ENCODE assay signal across 1 cellular context in the genomic region with DNA sequence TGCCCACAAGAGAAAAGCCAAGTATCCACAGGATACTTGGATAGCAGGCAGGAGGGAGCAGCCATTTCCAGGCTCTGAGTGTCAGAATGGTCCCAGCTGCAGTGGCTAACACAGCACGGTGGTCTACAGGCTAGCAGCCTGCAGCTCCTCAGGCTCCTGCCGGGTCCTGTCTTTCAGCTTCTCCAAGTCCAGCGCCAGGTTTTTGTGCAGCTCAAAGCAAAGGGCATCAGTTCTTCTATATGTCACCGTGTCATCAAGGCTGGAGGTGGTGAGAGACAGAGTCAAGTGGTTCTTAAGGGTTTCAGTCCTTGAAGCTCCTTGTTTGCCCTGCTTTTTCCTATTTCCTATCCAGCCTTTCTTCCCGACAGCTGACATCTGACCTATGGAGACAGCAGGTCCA.
TF ChIP-seq lines count a peak whose summit lies in the region.

No MANE protein-coding gene starts in this region.

TF ChIP-seq in HepG2, 621 proteins besides CTCF, POLR2A, EP300 and RAD21 (continued from another document):
- TF ChIP-seq, protein P1, sequence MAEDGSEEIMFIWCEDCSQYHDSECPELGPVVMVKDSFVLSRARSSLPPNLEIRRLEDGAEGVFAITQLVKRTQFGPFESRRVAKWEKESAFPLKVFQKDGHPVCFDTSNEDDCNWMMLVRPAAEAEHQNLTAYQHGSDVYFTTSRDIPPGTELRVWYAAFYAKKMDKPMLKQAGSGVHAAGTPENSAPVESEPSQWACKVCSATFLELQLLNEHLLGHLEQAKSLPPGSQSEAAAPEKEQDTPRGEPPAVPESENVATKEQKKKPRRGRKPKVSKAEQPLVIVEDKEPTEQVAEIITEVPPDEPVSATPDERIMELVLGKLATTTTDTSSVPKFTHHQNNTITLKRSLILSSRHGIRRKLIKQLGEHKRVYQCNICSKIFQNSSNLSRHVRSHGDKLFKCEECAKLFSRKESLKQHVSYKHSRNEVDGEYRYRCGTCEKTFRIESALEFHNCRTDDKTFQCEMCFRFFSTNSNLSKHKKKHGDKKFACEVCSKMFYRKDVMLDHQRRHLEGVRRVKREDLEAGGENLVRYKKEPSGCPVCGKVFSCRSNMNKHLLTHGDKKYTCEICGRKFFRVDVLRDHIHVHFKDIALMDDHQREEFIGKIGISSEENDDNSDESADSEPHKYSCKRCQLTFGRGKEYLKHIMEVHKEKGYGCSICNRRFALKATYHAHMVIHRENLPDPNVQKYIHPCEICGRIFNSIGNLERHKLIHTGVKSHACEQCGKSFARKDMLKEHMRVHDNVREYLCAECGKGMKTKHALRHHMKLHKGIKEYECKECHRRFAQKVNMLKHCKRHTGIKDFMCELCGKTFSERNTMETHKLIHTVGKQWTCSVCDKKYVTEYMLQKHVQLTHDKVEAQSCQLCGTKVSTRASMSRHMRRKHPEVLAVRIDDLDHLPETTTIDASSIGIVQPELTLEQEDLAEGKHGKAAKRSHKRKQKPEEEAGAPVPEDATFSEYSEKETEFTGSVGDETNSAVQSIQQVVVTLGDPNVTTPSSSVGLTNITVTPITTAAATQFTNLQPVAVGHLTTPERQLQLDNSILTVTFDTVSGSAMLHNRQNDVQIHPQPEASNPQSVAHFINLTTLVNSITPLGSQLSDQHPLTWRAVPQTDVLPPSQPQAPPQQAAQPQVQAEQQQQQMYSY (CRISPR knock-in tag; IDR thresholded peaks at IDR 0.05): peak; percentile 38; the same call in 1 of the 2 replicates
- TF ChIP-seq ZNF891 (CRISPR knock-in tag; IDR thresholded peaks at IDR 0.05): no peak
